In genomic region chr7:33964417-33965115, GRCh38 we compare ENCODE assay signal across 2 cellular contexts.
TF ChIP-seq lines count a peak whose summit lies in the region.

No MANE protein-coding gene starts in this region.

TF ChIP-seq in IMR-90, 13 proteins besides CTCF, POLR2A, EP300 and RAD21:
- no peak for TF ChIP-seq MXI1 (IDR thresholded peaks at IDR 0.05; ENCODE audit: borderline replicate concordance, low read depth, low read length)
- no peak for TF ChIP-seq CEBPB (IDR thresholded peaks at IDR 0.05; ENCODE audit: low read depth, low read length)
- no peak for TF ChIP-seq USF2 (IDR thresholded peaks at IDR 0.05; ENCODE audit: low read depth, low read length)
- TF ChIP-seq RCOR1 (IDR thresholded peaks at IDR 0.05; ENCODE audit: insufficient replicate concordance, low read length): no peak
- no peak for TF ChIP-seq MAZ (IDR thresholded peaks at IDR 0.05; ENCODE audit: borderline replicate concordance, low read depth, low read length)
- TF ChIP-seq RFX5 (IDR thresholded peaks at IDR 0.05; ENCODE audit: low read depth, low read length): no peak
- TF ChIP-seq CHD1 (IDR thresholded peaks at IDR 0.05; ENCODE audit: low read depth, low read length): no peak
- TF ChIP-seq MAFK (IDR thresholded peaks at IDR 0.05; ENCODE audit: low read depth, low read length): no peak
- no peak for TF ChIP-seq SMC3 (IDR thresholded peaks at IDR 0.05; ENCODE audit: low read depth, low read length)
- TF ChIP-seq FOS (IDR thresholded peaks at IDR 0.05; ENCODE audit: low read depth, low read length): no peak
- TF ChIP-seq NFE2L2 (IDR thresholded peaks at IDR 0.05; ENCODE audit: low read depth, low read length): no peak
- TF ChIP-seq, protein P1, sequence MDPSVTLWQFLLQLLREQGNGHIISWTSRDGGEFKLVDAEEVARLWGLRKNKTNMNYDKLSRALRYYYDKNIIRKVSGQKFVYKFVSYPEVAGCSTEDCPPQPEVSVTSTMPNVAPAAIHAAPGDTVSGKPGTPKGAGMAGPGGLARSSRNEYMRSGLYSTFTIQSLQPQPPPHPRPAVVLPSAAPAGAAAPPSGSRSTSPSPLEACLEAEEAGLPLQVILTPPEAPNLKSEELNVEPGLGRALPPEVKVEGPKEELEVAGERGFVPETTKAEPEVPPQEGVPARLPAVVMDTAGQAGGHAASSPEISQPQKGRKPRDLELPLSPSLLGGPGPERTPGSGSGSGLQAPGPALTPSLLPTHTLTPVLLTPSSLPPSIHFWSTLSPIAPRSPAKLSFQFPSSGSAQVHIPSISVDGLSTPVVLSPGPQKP (IDR thresholded peaks at IDR 0.05; ENCODE audit: borderline replicate concordance, low read depth, low read length): no peak
- TF ChIP-seq BHLHE40 (IDR thresholded peaks at IDR 0.05; ENCODE audit: low read depth, low read length): no peak

TF ChIP-seq in SK-N-SH, 30 proteins besides CTCF, POLR2A, EP300 and RAD21:
- TF ChIP-seq CHD2 (IDR thresholded peaks at IDR 0.05; ENCODE audit: low read length, partially characterized antibody) (no peak), GABPA (IDR thresholded peaks at IDR 0.05; ENCODE audit: low read depth) (no peak), JUND (IDR thresholded peaks at IDR 0.05) (no peak), ELF1 (IDR thresholded peaks at IDR 0.05) (no peak), TAF1 (IDR thresholded peaks at IDR 0.05; ENCODE audit: borderline replicate concordance, low read depth, low read length) (no peak), MXI1 (IDR thresholded peaks at IDR 0.05; ENCODE audit: low read depth, low read length) (no peak), TCF12 (IDR thresholded peaks at IDR 0.05) (0 out of 2 replicates have a peak, but pooled peaks have one; percentile 3)
- TF ChIP-seq, protein P2, sequence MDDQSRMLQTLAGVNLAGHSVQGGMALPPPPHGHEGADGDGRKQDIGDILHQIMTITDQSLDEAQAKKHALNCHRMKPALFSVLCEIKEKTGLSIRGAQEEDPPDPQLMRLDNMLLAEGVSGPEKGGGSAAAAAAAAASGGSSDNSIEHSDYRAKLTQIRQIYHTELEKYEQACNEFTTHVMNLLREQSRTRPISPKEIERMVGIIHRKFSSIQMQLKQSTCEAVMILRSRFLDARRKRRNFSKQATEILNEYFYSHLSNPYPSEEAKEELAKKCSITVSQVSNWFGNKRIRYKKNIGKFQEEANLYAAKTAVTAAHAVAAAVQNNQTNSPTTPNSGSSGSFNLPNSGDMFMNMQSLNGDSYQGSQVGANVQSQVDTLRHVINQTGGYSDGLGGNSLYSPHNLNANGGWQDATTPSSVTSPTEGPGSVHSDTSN (IDR thresholded peaks at IDR 0.05): 0 out of 2 replicates have a peak, but pooled peaks have one; percentile 32
- TF ChIP-seq, protein P3, sequence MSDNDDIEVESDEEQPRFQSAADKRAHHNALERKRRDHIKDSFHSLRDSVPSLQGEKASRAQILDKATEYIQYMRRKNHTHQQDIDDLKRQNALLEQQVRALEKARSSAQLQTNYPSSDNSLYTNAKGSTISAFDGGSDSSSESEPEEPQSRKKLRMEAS (IDR thresholded peaks at IDR 0.05; ENCODE audit: low read depth): peak; percentile 41; the same call in 1 of the 2 replicates
- TF ChIP-seq, protein P4, sequence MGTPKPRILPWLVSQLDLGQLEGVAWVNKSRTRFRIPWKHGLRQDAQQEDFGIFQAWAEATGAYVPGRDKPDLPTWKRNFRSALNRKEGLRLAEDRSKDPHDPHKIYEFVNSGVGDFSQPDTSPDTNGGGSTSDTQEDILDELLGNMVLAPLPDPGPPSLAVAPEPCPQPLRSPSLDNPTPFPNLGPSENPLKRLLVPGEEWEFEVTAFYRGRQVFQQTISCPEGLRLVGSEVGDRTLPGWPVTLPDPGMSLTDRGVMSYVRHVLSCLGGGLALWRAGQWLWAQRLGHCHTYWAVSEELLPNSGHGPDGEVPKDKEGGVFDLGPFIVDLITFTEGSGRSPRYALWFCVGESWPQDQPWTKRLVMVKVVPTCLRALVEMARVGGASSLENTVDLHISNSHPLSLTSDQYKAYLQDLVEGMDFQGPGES (IDR thresholded peaks at IDR 0.05; ENCODE audit: low read depth, low read length): no peak
